Comparison of ENCODE assay signal across 10 cellular contexts in the genomic region with DNA sequence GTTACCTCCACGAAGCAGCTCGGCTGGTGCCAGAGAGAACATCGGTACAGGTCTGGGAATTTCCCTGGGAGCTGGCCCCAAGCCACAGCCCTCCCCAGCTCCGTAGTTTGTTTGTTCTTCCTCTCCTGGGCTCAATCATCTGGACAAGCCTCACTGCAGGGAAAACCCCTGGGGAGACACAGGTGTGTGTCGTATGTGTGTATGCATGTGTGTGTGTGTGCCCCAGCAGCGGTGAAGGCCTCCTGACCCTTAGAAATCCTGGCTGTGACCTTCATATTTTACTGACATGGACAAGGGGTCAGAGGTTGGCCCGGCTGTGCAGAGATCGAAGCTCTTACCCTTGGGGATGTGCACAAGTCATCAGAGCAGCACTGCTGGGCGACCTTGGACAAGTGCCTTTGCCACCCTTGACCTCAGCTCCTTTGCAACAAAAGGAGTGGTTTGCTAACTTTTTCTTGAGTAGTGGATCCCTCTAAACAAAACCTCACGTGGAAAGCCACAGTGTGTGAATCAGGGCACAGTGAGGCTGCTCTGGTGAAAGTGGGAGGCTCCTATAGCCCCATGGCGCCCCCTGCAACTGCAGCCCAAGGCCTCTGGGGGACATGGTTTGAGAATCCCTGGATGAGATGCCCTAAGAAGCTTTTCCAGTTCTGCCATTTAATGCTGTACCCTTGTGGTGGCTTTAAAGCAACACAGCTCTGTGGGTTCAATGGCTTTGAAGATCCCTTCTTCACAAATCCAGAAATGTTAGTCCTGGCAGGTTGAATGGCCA. TPM values are rescaled to one million over a fixed set of nuclear protein-coding genes. Genes with fewer than 3 reads are reported as not detected.
DNase-seq lines count a peak whose midpoint lies in the region; ATAC-seq and TF ChIP-seq lines count a peak whose summit lies in the region.
"Had no signal": no experiment of that assay in that cellular context is flagged by ENCODE, and none has a peak within 500 bp of the region (broad histone marks: within the 10 kb centered on the region; RNA-seq: fewer than 3 reads in every experiment).

No MANE protein-coding gene starts in this region.

- H3K4me1 Mint-ChIP-seq in neural crest cell, result peaks cover 16% of the 10 kb centered on the region

- TF ChIP-seq CTCF in body of pancreas (IDR thresholded peaks at IDR 0.05) (peak in 3 of 7 experiments; percentile 22 to 30 (median 28)), neural crest cell (conservative IDR thresholded peaks at IDR 0.05) (peak; percentile 44)

- no peaks in the 10 kb centered on the region for H3K36me3 Mint-ChIP-seq in neural crest cell (ENCODE audit: low read depth)

- H3K4me3 Mint-ChIP-seq in neural crest cell, result no peak overlapping the region
- H3K4me3 Mint-ChIP-seq: T-helper 17 cell had no signal

- peaks cover 24% of the 10 kb centered on the region for H3K4me1 ChIP-seq in body of pancreas

- intact Hi-C loops in body of pancreas (cut with DNase I), result loop anchor here (10.0 kb wide), 1 partner anchor 80 kb away; no protein-coding TSS in a partner anchor

- WGBS in body of pancreas, 2 donors, result 10 to 24% methylated on average over 10 to 11 of the region's 11 CpGs

- H3K27ac ChIP-seq in body of pancreas, result peak overlapping the region in 3 of 4 donors; percentile 8 to 51 (median 8)

- H3K4me3 ChIP-seq in body of pancreas, result no peak overlapping the region

- H3K9me3 Mint-ChIP-seq in neural crest cell, result no peaks in the 10 kb centered on the region

- ATAC-seq in body of pancreas (peak; percentile 71), HG02623 (IDR thresholded peaks at IDR 0.05; ENCODE audit: unreplicated experiment) (no peak), HG02870 (IDR thresholded peaks at IDR 0.05; ENCODE audit: unreplicated experiment) (no peak)
- ATAC-seq: T-helper 17 cell had no signal

- no peak for TF ChIP-seq POLR2A in body of pancreas (IDR thresholded peaks at IDR 0.05)

- H3K9me3 ChIP-seq in body of pancreas, result no peaks in the 10 kb centered on the region

- DNase-seq in NCI-H2171 treated with DMSO at 0.1 percent for 48 hours (lab: John Stamatoyannopoulos, UW) (peak; percentile 29), NCI-H2171 (lab: John Stamatoyannopoulos, UW) (no peak), M059J (ENCODE audit: low read depth) (peak; percentile 8), body of pancreas (peak; percentile 75 to 92 (median 84)), neural crest cell (ENCODE audit: low read depth, low spot score) (no peak), AG08395 (ENCODE audit: low spot score) (no peak)
- DNase-seq: T-helper 17 cell had no signal

- H3K36me3 ChIP-seq in body of pancreas (replicated peaks in 1 of 2; ENCODE audit: insufficient read depth in 1 of 2, low read depth in 2 of 2), result no peaks in the 10 kb centered on the region

- H3K27me3 Mint-ChIP-seq in neural crest cell (ENCODE audit: low read depth), result peaks cover 36% of the 10 kb centered on the region

- no peak overlapping the region for H3K27ac Mint-ChIP-seq in neural crest cell (ENCODE audit: unreplicated experiment)
- H3K27ac Mint-ChIP-seq: T-helper 17 cell had no signal

- no peaks in the 10 kb centered on the region for H3K27me3 ChIP-seq in body of pancreas

RNA-seq across cellular contexts. Expression of a gene that starts 12.3 kb away (rescaled TPM):
- total RNA-seq in M059J (2014; rRNA removed; shearing (Covaris generic)), result 1.3 and 1.9 TPM in 2 replicates
- total RNA-seq in body of pancreas, result 100 to 1,000 TPM in 1 of 2 donors, 10 to 100 TPM in 1; 49.1 to 133 TPM
- total RNA-seq in neural crest cell, result not detected in 2 replicates
- total RNA-seq: astrocyte, T-helper 17 cell had no signal

RNA-seq across cellular contexts. Expression of a gene that starts 31.9 kb away (rescaled TPM):
- 1.9 and 2.3 TPM in 2 replicates for total RNA-seq in M059J (2014; rRNA removed; shearing (Covaris generic))
- total RNA-seq in body of pancreas, result 1 to 10 TPM; 4.6 to 5.4 TPM
- total RNA-seq in neural crest cell, result 0.11 and 0.21 TPM in 2 replicates

RNA-seq across cellular contexts. Expression of a gene that starts 43.3 kb away (rescaled TPM):
- total RNA-seq in M059J (2014; rRNA removed; shearing (Covaris generic)), result 0.02 and 0.32 TPM in 2 replicates
- 1 to 10 TPM; 2.3 to 4.3 TPM for total RNA-seq in body of pancreas
- not detected in 2 replicates for total RNA-seq in neural crest cell
- total RNA-seq: T-helper 17 cell had no signal

Comparison
In these comparisons a context has a peak if more than half of its experiments do, and no peak if none do; other contexts are left out.
1. DNase-seq: peak in NCI-H2171 treated with DMSO at 0.1 percent for 48 hours (single experiment), M059J (single experiment) and body of pancreas (4 of 4); none in NCI-H2171 (single experiment), neural crest cell (single experiment) and AG08395 (single experiment).
2. RNA of a gene that starts 12.3 kb away (total RNA-seq): 49.1 to 133 TPM in body of pancreas; 1.3 to 1.9 TPM in M059J and not detected in neural crest cell; every median in the first group is over 10 times any median in the second.